Comparison of ENCODE assay signal across 14 cellular contexts in the genomic region with DNA sequence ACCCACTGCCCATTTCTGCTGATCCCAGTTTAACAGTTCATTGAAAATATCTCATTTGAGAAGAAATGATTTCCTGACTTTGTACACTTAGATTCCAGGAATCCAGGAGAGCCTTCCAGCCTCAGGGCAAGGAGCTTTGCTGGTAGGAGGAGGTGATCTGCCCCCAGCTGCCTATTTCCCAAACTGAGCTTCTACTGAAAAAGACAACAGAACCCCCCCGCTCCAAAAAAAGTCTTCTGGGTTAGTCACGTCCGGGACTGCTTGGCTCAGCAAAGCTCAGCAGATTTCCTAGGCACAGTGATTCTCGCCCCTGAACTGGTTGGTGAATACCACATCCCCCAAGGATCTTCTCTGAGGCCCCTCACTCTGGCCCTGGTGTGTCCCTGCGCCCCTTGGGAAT. TPM values are rescaled to one million over a fixed set of nuclear protein-coding genes. Genes with fewer than 3 reads are reported as not detected.
DNase-seq lines count a peak whose midpoint lies in the region; ATAC-seq and TF ChIP-seq lines count a peak whose summit lies in the region.
"Had no signal": no experiment of that assay in that cellular context is flagged by ENCODE, and none has a peak within 500 bp of the region (broad histone marks: within the 10 kb centered on the region; RNA-seq: fewer than 3 reads in every experiment).

No MANE protein-coding gene starts in this region.

- ATAC-seq in RWPE2 (ENCODE audit: low read depth) (peak; percentile 42), GM21723 (IDR thresholded peaks at IDR 0.05; ENCODE audit: unreplicated experiment) (no peak)
- ATAC-seq: heart right ventricle, sciatic nerve had no signal

- no peaks in the 10 kb centered on the region for H3K27me3 ChIP-seq in RWPE2 (ENCODE audit: insufficient read depth, poor library complexity, severe bottlenecking)

- no peaks in the 10 kb centered on the region for H3K9me3 ChIP-seq in RWPE2 (ENCODE audit: severe bottlenecking)
- H3K9me3 ChIP-seq: heart right ventricle had no signal

- H3K36me3 ChIP-seq in RWPE2 (ENCODE audit: low read depth), result no peaks in the 10 kb centered on the region

- DNase-seq in Daoy (ENCODE audit: low read depth) (peak; percentile 53), RWPE2 (ENCODE audit: low spot score) (no peak), dedifferentiated amniotic fluid mesenchymal stem cell (ENCODE audit: extremely low spot score) (peak; percentile 68), renal cortical epithelial cell (ENCODE audit: low read depth) (peak; percentile 65), NCI-H2029 treated with DMSO at 0.1 percent for 48 hours (lab: John Stamatoyannopoulos, UW) (no peak)
- DNase-seq in stimulated activated naive CD4-positive, alpha-beta T cell treated with Interleukin-2 at 50 U/mL for 16 hours (lab: John Stamatoyannopoulos, UW), result no peak
- DNase-seq: activated CD4-positive, alpha-beta T cell treated with anti-CD3 and anti-CD28 coated beads for 1 hour; COR-L47; endodermal cell; heart right ventricle; NCI-H2227 treated with DMSO at 0.1 percent for 48 hours; T-helper 1 cell had no signal

- TF ChIP-seq CTCF in RWPE2 (IDR thresholded peaks at IDR 0.05; ENCODE audit: poor library complexity, severe bottlenecking), result no peak

- H3K27ac ChIP-seq in RWPE2 (ENCODE audit: poor library complexity, severe bottlenecking), result peak overlapping the region; percentile 40

- no peak overlapping the region for H3K4me3 ChIP-seq in RWPE2 (ENCODE audit: severe bottlenecking)
- H3K4me3 ChIP-seq: heart right ventricle had no signal

- H3K4me1 ChIP-seq in RWPE2 (ENCODE audit: insufficient read depth, poor library complexity, severe bottlenecking), result peaks cover 22% of the 10 kb centered on the region

RNA-seq across cellular contexts. Expression of gene SLC6A6, which starts 13.1 kb away (rescaled TPM):
- 10.7 and 10.8 TPM in 2 replicates for total RNA-seq in Daoy (2014; rRNA removed; shearing (Covaris generic))
- total RNA-seq in renal cortical epithelial cell, result 46.9 and 354 TPM in 2 replicates

Comparison
In these comparisons a context has a peak if more than half of its experiments do, and no peak if none do; other contexts are left out.
1. DNase-seq: peak in Daoy (single experiment), dedifferentiated amniotic fluid mesenchymal stem cell (single experiment) and renal cortical epithelial cell (single experiment); none in RWPE2 (single experiment), NCI-H2029 treated with DMSO at 0.1 percent for 48 hours (single experiment) and stimulated activated naive CD4-positive, alpha-beta T cell treated with Interleukin-2 at 50 U/mL for 16 hours (single experiment).